In genomic region chr20:50071039-50071888, GRCh38 we compare ENCODE assay signal across 8 cellular contexts. TPM values are rescaled to one million over a fixed set of nuclear protein-coding genes. Genes with fewer than 3 reads are reported as not detected.
DNase-seq lines count a peak whose midpoint lies in the region; ATAC-seq and TF ChIP-seq lines count a peak whose summit lies in the region.

No MANE protein-coding gene starts in this region.

- no peak overlapping the region for H3K27ac ChIP-seq in A673 (ENCODE audit: low read depth, low read length, poor library complexity, severe bottlenecking)
- H3K27ac ChIP-seq in coronary artery, result no peak overlapping the region
- H3K27ac ChIP-seq in right lobe of liver, result no peak overlapping the region

- no peaks in the 10 kb centered on the region for H3K9me3 ChIP-seq in A673 (ENCODE audit: low read depth, low read length, poor library complexity, severe bottlenecking)
- no peaks in the 10 kb centered on the region for H3K9me3 ChIP-seq in right lobe of liver

- H3K36me3 ChIP-seq in A673 (ENCODE audit: insufficient read depth, low read length, poor library complexity, severe bottlenecking) (no peaks in the 10 kb centered on the region), right lobe of liver (no peaks in the 10 kb centered on the region)

- peak; percentile 88 for ATAC-seq in GM18907 (IDR thresholded peaks at IDR 0.05; ENCODE audit: unreplicated experiment)
- peak; percentile 77 for ATAC-seq in HG03457 (IDR thresholded peaks at IDR 0.05; ENCODE audit: unreplicated experiment)
- peak; percentile 98 to 100 (median 99) for ATAC-seq in right lobe of liver

- POLR2A ChIA-PET in A673 (lab: Charles Lee; ENCODE audit: low non-redundant PET), result interaction anchor here (0.6 kb wide), 1 partner anchor 12 kb away, joined by 3 read pairs; no protein-coding TSS in a partner anchor

- no peak for TF ChIP-seq POLR2A in right lobe of liver (IDR thresholded peaks at IDR 0.05)

- intact Hi-C loops in A673 (cut with micrococcal nuclease; ENCODE audit: unreplicated experiment), result loop anchor here (1.0 to 5.0 kb wide), 2 partner anchors 92 to 96 kb away; no protein-coding TSS in a partner anchor
- intact Hi-C loops in right lobe of liver (cut with DNase I), result loop anchor here in 1 of 2 donors (5.0 kb wide), 1 partner anchor 89 kb away; the partner anchor contains the start of gene SNAI1

- CTCF ChIA-PET in A673 (lab: Charles Lee), result interaction anchor here (0.5 to 3.7 kb wide), 25 partner anchors 8 to 754 kb away, joined by 3 to 57 read pairs (median 4); no protein-coding TSS in a partner anchor

- H3K4me3 ChIP-seq in A673 (ENCODE audit: low read depth, low read length, poor library complexity, severe bottlenecking) (peak overlapping the region; percentile 43), coronary artery (peak overlapping the region; percentile 62), right lobe of liver (peak overlapping the region in 2 of 3 donors; percentile 25 to 33)

- peaks cover 3% of the 10 kb centered on the region for H3K4me1 ChIP-seq in A673 (ENCODE audit: insufficient read depth, low read length, poor library complexity, severe bottlenecking)
- H3K4me1 ChIP-seq in right lobe of liver, result peaks cover 0 to 3% (median 0%) of the 10 kb centered on the region in 4 donors

- TF ChIP-seq CTCF in A673 (conservative IDR thresholded peaks at IDR 0.05; ENCODE audit: low read depth, low read length) (peak; percentile 100), coronary artery (IDR thresholded peaks at IDR 0.05) (peak; percentile 99), right lobe of liver (IDR thresholded peaks at IDR 0.05) (peak; percentile 99 to 100 (median 100))

- BruUV-seq in A673 (replicated peaks; lab: Mats Ljungman, UMichigan), result no TSS peak

- no peaks in the 10 kb centered on the region for H3K27me3 ChIP-seq in A673 (replicated peaks; ENCODE audit: insufficient read depth, low read depth, low read length, poor library complexity)
- H3K27me3 ChIP-seq in right lobe of liver, result no peaks in the 10 kb centered on the region

- peak; percentile 87 for DNase-seq in A673 (ENCODE audit: low spot score)
- peak; percentile 18 for DNase-seq in NCI-H524 treated with DMSO at 0.1 percent for 48 hours (lab: John Stamatoyannopoulos, UW)
- peak; percentile 95 for DNase-seq in activated CD4-positive, alpha-beta T cell treated with anti-CD3 and anti-CD28 coated beads for 48 hours
- peak; percentile 91 for DNase-seq in coronary artery (ENCODE audit: low spot score)
- peak; percentile 89 to 92 (median 91) for DNase-seq in right lobe of liver
- DNase-seq in stimulated activated CD4-positive, alpha-beta T cell treated with anti-CD3 and anti-CD28 coated beads, Interleukin-4, amount 100 ng/mL, for 24 hours, result peak; percentile 93

- WGBS in right lobe of liver (ENCODE audit: insufficient coverage, low coverage, low lambda C conversion rate, missing lambda C conversion rate), result 16% methylated on average over 39 of the region's 48 CpGs

RNA-seq across cellular contexts. Expression of gene UBE2V1, which starts 41.7 kb away (rescaled TPM):
- total RNA-seq in A673 (2021) (169 and 203 TPM in 2 replicates), right lobe of liver (10 to 100 TPM; 38.2 to 49.4 (median 44.3) TPM)

Comparison
In these comparisons a context has a peak if more than half of its experiments do, and no peak if none do; other contexts are left out.
1. DNase-seq: peak in every context shown above with its lines; median percentile 95 in activated CD4-positive, alpha-beta T cell treated with anti-CD3 and anti-CD28 coated beads for 48 hours; 93 in stimulated activated CD4-positive, alpha-beta T cell treated with anti-CD3 and anti-CD28 coated beads, Interleukin-4, amount 100 ng/mL, for 24 hours; 91 in coronary artery; 91 in right lobe of liver; 87 in A673; 18 in NCI-H524 treated with DMSO at 0.1 percent for 48 hours.